In the genomic region with DNA sequence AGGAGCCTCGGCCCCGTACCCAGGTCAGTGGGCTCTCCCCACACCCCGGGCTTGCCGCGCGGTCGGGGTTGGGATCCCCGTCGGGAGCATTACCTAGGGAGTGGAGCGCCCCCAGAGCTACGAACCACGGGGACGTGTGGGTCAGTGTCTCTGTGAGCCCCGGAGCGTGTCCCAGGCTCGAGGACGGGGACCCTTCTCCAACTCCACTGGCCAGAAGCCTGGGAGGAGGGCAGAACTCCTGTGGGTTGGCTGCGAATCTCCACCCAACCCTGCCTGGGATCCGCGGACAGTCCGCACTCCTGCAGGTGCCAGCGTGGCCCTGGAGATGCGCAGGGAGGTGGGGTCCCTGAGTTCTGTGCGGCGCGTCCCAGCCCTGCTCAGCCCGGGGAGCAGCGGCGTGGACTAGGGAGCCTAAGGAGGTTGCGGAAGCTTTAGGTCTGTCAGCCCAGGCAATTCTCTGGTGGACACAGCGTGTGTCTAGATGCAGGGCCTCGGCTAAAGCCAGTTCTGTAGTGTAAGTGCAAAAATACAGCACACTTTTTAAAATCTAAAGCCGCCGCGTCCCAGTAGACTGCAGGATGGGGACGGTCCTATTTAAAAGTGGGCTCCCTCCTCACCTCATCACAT, we compare ENCODE assay signal across 9 cellular contexts. TPM values are rescaled to one million over a fixed set of nuclear protein-coding genes. Genes with fewer than 3 reads are reported as not detected.
A peak's percentile ranks its signal among the peaks of the same experiment; 100 is the strongest.
DNase-seq lines count a peak whose midpoint lies in the region; ATAC-seq and TF ChIP-seq lines count a peak whose summit lies in the region.
"Had no signal": no experiment of that assay in that cellular context is flagged by ENCODE, and none has a peak within 500 bp of the region (broad histone marks: within the 10 kb centered on the region; RNA-seq: fewer than 3 reads in every experiment).

No MANE protein-coding gene starts in this region.

- H3K36me3 Mint-ChIP-seq in CD4-positive, CD25-positive, alpha-beta regulatory T cell = peaks cover 8% of the 10 kb centered on the region
- peaks cover 30% of the 10 kb centered on the region for H3K36me3 Mint-ChIP-seq in stimulated activated memory B cell treated with anti-CD40 and anti-IgM and Interleukin-4, amounts not matched to agents 10 μg/mL and 1 μg/mL and 100 μg/mL, for 72 hours

- H3K27ac ChIP-seq in CD4-positive, CD25-positive, alpha-beta regulatory T cell (ENCODE audit: insufficient read depth, low read length, poor library complexity, severe bottlenecking) = peak overlapping the region; percentile 89
- H3K27ac ChIP-seq in MM.1S (ENCODE audit: low read length) = peak overlapping the region; percentile 96; the same call in 1 of the 2 replicates
- peak overlapping the region; percentile 11 for H3K27ac ChIP-seq in mammary epithelial cell (ENCODE audit: insufficient read depth, low read depth, low read length)

- intact Hi-C loops in mammary epithelial cell (cut with micrococcal nuclease) = loop anchor here (10.0 kb wide), 1 partner anchor 471 kb away; a partner anchor contains a TSS

- no TSS peak for BruUV-seq in mammary epithelial cell (replicated peaks; lab: Mats Ljungman, UMichigan)

- no peaks in the 10 kb centered on the region for H3K9me2 ChIP-seq in MM.1S (replicated peaks; ENCODE audit: insufficient read depth, low read length)

- peaks cover 0 to 2% (median 0%) of the 10 kb centered on the region in 7 donors for H3K9me3 Mint-ChIP-seq in CD4-positive, CD25-positive, alpha-beta regulatory T cell
- peaks cover 13% of the 10 kb centered on the region for H3K9me3 Mint-ChIP-seq in stimulated activated memory B cell treated with anti-CD40 and anti-IgM and Interleukin-4, amounts not matched to agents 10 μg/mL and 1 μg/mL and 100 μg/mL, for 72 hours

- H2AFZ ChIP-seq in MM.1S (ENCODE audit: low read length) = peak overlapping the region; percentile 74
- peak overlapping the region; percentile 98 for H2AFZ ChIP-seq in mammary epithelial cell (ENCODE audit: low read depth, low read length)

- WGBS in mammary epithelial cell (ENCODE audit: low coverage, missing lambda C conversion rate) = 1% methylated on average over 23 of the region's 36 CpGs

- H3K27ac Mint-ChIP-seq in CD4-positive, CD25-positive, alpha-beta regulatory T cell = no peak overlapping the region
- H3K27ac Mint-ChIP-seq in stimulated activated memory B cell treated with anti-CD40 and anti-IgM and Interleukin-4, amounts not matched to agents 10 μg/mL and 1 μg/mL and 100 μg/mL, for 72 hours = no peak overlapping the region

- no peaks in the 10 kb centered on the region for H3K9me3 ChIP-seq in CD4-positive, CD25-positive, alpha-beta regulatory T cell (ENCODE audit: control insufficient read depth in 2 of 2, low read length in 2 of 2)
- H3K9me3 ChIP-seq in MM.1S (replicated peaks; ENCODE audit: insufficient read depth, low read length) (no peaks in the 10 kb centered on the region), mammary epithelial cell (replicated peaks; ENCODE audit: insufficient read depth, low read length) (no peaks in the 10 kb centered on the region)

- CTCF ChIA-PET in mammary epithelial cell (lab: Charles Lee; ENCODE audit: low non-redundant PET) = interaction anchor here (0.6 to 0.7 kb wide), 2 partner anchors 22 to 143 kb away, joined by 3 to 5 read pairs; no protein-coding TSS in a partner anchor

- in situ Hi-C loops in mammary epithelial cell (cut with MboI; ENCODE audit: low sequenced_read_pairs in 2 of 2) = no loop called here

- no peak for ATAC-seq in CD4-positive, CD25-positive, alpha-beta regulatory T cell (ENCODE audit: low read depth in 2 of 2)
- ATAC-seq in stimulated activated memory B cell treated with anti-CD40 and anti-IgM and Interleukin-4, amounts not matched to agents 10 μg/mL and 1 μg/mL and 100 μg/mL, for 72 hours = peak; percentile 14

- DNase-seq in CD4-positive, CD25-positive, alpha-beta regulatory T cell = peak in 1 of 3 donors; percentile 17
- DNase-seq in GM20000 (ENCODE audit: low spot score) = peak; percentile 24
- peak; percentile 10 for DNase-seq in MM.1S
- DNase-seq in mammary epithelial cell = no peak
- DNase-seq in kidney tubule cell (ENCODE audit: low spot score) = peak; percentile 8
- DNase-seq in NCI-H2227 treated with DMSO at 0.1 percent for 48 hours (lab: John Stamatoyannopoulos, UW) = no peak
- no peak for DNase-seq in GOT3 (lab: John Stamatoyannopoulos, UW)

- H3K4me2 ChIP-seq in MM.1S (ENCODE audit: low read depth, low read length) (peak overlapping the region; percentile 95), mammary epithelial cell (ENCODE audit: insufficient read depth, low read depth, low read length) (peak overlapping the region; percentile 100)

- H3K27me3 Mint-ChIP-seq in CD4-positive, CD25-positive, alpha-beta regulatory T cell = peaks cover 33% of the 10 kb centered on the region
- H3K27me3 Mint-ChIP-seq in stimulated activated memory B cell treated with anti-CD40 and anti-IgM and Interleukin-4, amounts not matched to agents 10 μg/mL and 1 μg/mL and 100 μg/mL, for 72 hours = no peaks in the 10 kb centered on the region

- H3K4me1 ChIP-seq in CD4-positive, CD25-positive, alpha-beta regulatory T cell (ENCODE audit: control insufficient read depth, insufficient read depth, low read length, poor library complexity, severe bottlenecking) = peaks cover 18% of the 10 kb centered on the region
- H3K4me1 ChIP-seq in MM.1S (ENCODE audit: low read length) (peaks cover 30% of the 10 kb centered on the region), mammary epithelial cell (ENCODE audit: insufficient read depth, low read length) (peaks cover 18% of the 10 kb centered on the region)

- H4K20me1 ChIP-seq in MM.1S (ENCODE audit: insufficient read depth, low read length) (no peaks in the 10 kb centered on the region), mammary epithelial cell (ENCODE audit: insufficient read depth, low read length) (no peaks in the 10 kb centered on the region)

- dilution Hi-C loops in mammary epithelial cell (cut with HindIII; ENCODE audit: low sequenced_read_pairs) = no loop called here

- peaks cover 8% of the 10 kb centered on the region for H3K27me3 ChIP-seq in CD4-positive, CD25-positive, alpha-beta regulatory T cell (ENCODE audit: control insufficient read depth, insufficient read depth, low read length)
- no peaks in the 10 kb centered on the region for H3K27me3 ChIP-seq in MM.1S (replicated peaks; ENCODE audit: insufficient read depth, low read length)
- H3K27me3 ChIP-seq in mammary epithelial cell (ENCODE audit: insufficient read depth, low read length) = no peaks in the 10 kb centered on the region

- TF ChIP-seq CTCF in GM20000 (IDR thresholded peaks at IDR 0.05; ENCODE audit: extremely low read depth, missing control alignments) (peak; percentile 6), MM.1S (IDR thresholded peaks at IDR 0.05; ENCODE audit: low read length) (0 out of 2 replicates have a peak, but pooled peaks have one; percentile 2), mammary epithelial cell (conservative IDR thresholded peaks at IDR 0.05 in 1 of 2, IDR thresholded peaks at IDR 0.05 in 1 of 2; ENCODE audit: extremely low read depth in 1 of 2, insufficient read depth in 1 of 2, low read depth in 1 of 2, low read length in 2 of 2) (no peak)

- peaks cover 24% of the 10 kb centered on the region for H3F3A ChIP-seq in MM.1S (ENCODE audit: insufficient read depth, low read length)

- H3K4me3 ChIP-seq in CD4-positive, CD25-positive, alpha-beta regulatory T cell (ENCODE audit: low read depth, low read length) = peak overlapping the region; percentile 41
- H3K4me3 ChIP-seq in MM.1S (ENCODE audit: low read length) = peak overlapping the region; percentile 82
- H3K4me3 ChIP-seq in mammary epithelial cell (replicated peaks in 1 of 3; ENCODE audit: insufficient read depth in 1 of 3, low read depth in 2 of 3, low read length in 3 of 3) = peak overlapping the region; percentile 67 to 85 (median 80)

- H3K36me3 ChIP-seq in CD4-positive, CD25-positive, alpha-beta regulatory T cell (ENCODE audit: control insufficient read depth, insufficient read depth, low read length) = no peaks in the 10 kb centered on the region
- no peaks in the 10 kb centered on the region for H3K36me3 ChIP-seq in MM.1S (replicated peaks; ENCODE audit: insufficient read depth, low read length)
- no peaks in the 10 kb centered on the region for H3K36me3 ChIP-seq in mammary epithelial cell (ENCODE audit: insufficient read depth, low read length)

- H3K4me1 Mint-ChIP-seq in CD4-positive, CD25-positive, alpha-beta regulatory T cell = peaks cover 16 to 56% (median 19%) of the 10 kb centered on the region in 4 donors
- peaks cover 81% of the 10 kb centered on the region for H3K4me1 Mint-ChIP-seq in stimulated activated memory B cell treated with anti-CD40 and anti-IgM and Interleukin-4, amounts not matched to agents 10 μg/mL and 1 μg/mL and 100 μg/mL, for 72 hours

- H3K4me3 Mint-ChIP-seq in CD4-positive, CD25-positive, alpha-beta regulatory T cell = peak overlapping the region; percentile 75 to 96 (median 90)
- H3K4me3 Mint-ChIP-seq in stimulated activated memory B cell treated with anti-CD40 and anti-IgM and Interleukin-4, amounts not matched to agents 10 μg/mL and 1 μg/mL and 100 μg/mL, for 72 hours = peak overlapping the region; percentile 89

- H3K9ac ChIP-seq in MM.1S (ENCODE audit: low read length) (peak overlapping the region; percentile 89), mammary epithelial cell (ENCODE audit: insufficient read depth, low read length) (no peak overlapping the region)

- peaks cover 34% of the 10 kb centered on the region for H3K79me2 ChIP-seq in MM.1S (ENCODE audit: low read length)
- no peaks in the 10 kb centered on the region for H3K79me2 ChIP-seq in mammary epithelial cell (ENCODE audit: insufficient read depth, low read length)

RNA-seq across cellular contexts. Expression of a gene that starts 0.4 kb away (rescaled TPM):
- total RNA-seq in CD4-positive, CD25-positive, alpha-beta regulatory T cell = 10.6 TPM
- polyA plus RNA-seq in CD4-positive, CD25-positive, alpha-beta regulatory T cell = 1 to 10 TPM in 3 of 4 donors, under 1 TPM in 1; 0.47 to 4.8 (median 2.8) TPM
- total RNA-seq in mammary epithelial cell = 1 to 10 TPM; 8.3 to 8.4 TPM
- 2.5 TPM for polyA plus RNA-seq in mammary epithelial cell
- 47.1 TPM for polyA minus RNA-seq in mammary epithelial cell

RNA-seq across cellular contexts. Expression of a gene that starts 28.9 kb away (rescaled TPM):
- not detected for total RNA-seq in CD4-positive, CD25-positive, alpha-beta regulatory T cell
- under 1 TPM in 3 of 4 donors, not detected in 1; 0.10 to 0.13 (median 0.11) TPM for polyA plus RNA-seq in CD4-positive, CD25-positive, alpha-beta regulatory T cell
- under 1 TPM in 1 of 2 donors, not detected in 1; 0.17 TPM for total RNA-seq in mammary epithelial cell
- not detected for polyA plus RNA-seq in mammary epithelial cell
- not detected for polyA minus RNA-seq in mammary epithelial cell
- total RNA-seq: LHCN-M2 had no signal

Comparison
In these comparisons a context has a peak if more than half of its experiments do, and no peak if none do; other contexts are left out.
1. DNase-seq: peak in GM20000 (single experiment), MM.1S (single experiment) and kidney tubule cell (single experiment); none in mammary epithelial cell (single experiment), NCI-H2227 treated with DMSO at 0.1 percent for 48 hours (single experiment) and GOT3 (single experiment).
2. H3K27ac ChIP-seq: peak in every context shown above with its lines; median percentile 96 in MM.1S; 89 in CD4-positive, CD25-positive, alpha-beta regulatory T cell; 11 in mammary epithelial cell.
3. CTCF ChIP-seq: peak in GM20000 (single experiment) and MM.1S (single experiment); none in mammary epithelial cell (0 of 2).
4. Peak in every context shown above with its lines, with median percentiles within 50 percentile points of each other: H3K4me3 ChIP-seq.